In genomic region chr5:41143124-41143523, GRCh38 we compare ENCODE assay signal across 17 cellular contexts.
"Had no signal": no experiment of that assay in that cellular context is flagged by ENCODE, and none has a peak within 500 bp of the region (broad histone marks: within the 10 kb centered on the region; RNA-seq: fewer than 3 reads in every experiment).

No MANE protein-coding gene starts in this region.

- DNase-seq: activated CD4-positive, alpha-beta T cell treated with anti-CD3 and anti-CD28 coated beads for 1 hour; activated CD4-positive, alpha-beta T cell treated with anti-CD3 and anti-CD28 coated beads, Interleukin-2, amount 50 U/mL, for 1 hour; activated CD8-positive, alpha-beta T cell treated with anti-CD3 and anti-CD28 coated beads, Interleukin-2, amount 10 ng/mL, durations not matched to agents 7 days and 5 days; activated gamma-delta T cell treated with Interleukin-2 at 50 U/mL for 16 hours; brain microvascular endothelial cell; effector memory CD4-positive, alpha-beta T cell; foreskin melanocyte; glutamatergic neuron; hippocampal formation; naive thymus-derived CD4-positive, alpha-beta T cell; occipital lobe; stimulated activated CD4-positive, alpha-beta T cell treated with anti-CD3 and anti-CD28 coated beads, Interleukin-2, amount 100 ng/mL, for 48 hours; stimulated activated naive CD4-positive, alpha-beta T cell treated with Interleukin-2 at 50 U/mL for 16 hours; T-cell; upper lobe of left lung; WERI-Rb-1 had no signal

- ATAC-seq: activated CD8-positive, alpha-beta T cell treated with anti-CD3 and anti-CD28 coated beads, Interleukin-2, amount 10 ng/mL, durations not matched to agents 7 days and 5 days; esophagus mucosa; naive thymus-derived CD4-positive, alpha-beta T cell; T-cell had no signal
